Comparison of ENCODE assay signal across 26 cellular contexts in the genomic region with DNA sequence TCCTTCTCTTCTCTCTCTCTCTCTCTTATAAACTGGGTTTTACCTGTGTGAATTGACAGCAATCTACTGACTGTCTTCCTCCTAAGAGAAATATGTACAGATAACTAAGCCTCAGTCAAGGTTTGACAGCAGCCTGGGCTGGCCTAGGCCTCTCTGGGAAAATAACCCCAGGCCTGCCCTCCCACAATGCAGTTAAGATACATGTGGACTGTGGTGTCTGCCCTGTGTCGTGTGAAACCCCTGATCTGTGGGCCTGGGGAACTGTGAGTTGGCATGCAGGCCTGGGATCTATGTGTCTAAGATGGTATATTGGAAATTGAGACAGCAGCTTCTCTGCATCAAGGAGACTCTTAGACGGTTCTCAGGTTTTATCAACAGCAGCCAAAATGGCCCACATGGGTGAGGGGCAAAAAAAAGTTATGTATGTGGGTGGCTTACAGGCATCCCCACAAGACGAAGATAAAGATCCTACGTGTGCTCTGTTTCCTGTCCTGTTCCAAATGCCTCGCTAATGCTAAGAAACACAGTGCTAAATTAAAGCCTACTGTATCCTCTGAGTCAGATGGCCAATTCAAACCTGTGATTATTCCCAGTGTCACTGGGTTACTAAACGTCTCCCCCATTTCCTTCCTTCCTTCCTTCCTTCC. TPM values are rescaled to one million over a fixed set of nuclear protein-coding genes. Genes with fewer than 3 reads are reported as not detected.
"Had no signal": no experiment of that assay in that cellular context is flagged by ENCODE, and none has a peak within 500 bp of the region (broad histone marks: within the 10 kb centered on the region; RNA-seq: fewer than 3 reads in every experiment).

No MANE protein-coding gene starts in this region.

- H3K9me3 ChIP-seq: SJSA1 had no signal

- H3K4me3 ChIP-seq: SJSA1 had no signal

- ATAC-seq: activated T-helper 17 cell treated with anti-CD3 and anti-CD28 coated beads, Interleukin-2, amount 50 U/mL, for 72 hours; T-cell had no signal

- H3K36me3 ChIP-seq: brain microvascular endothelial cell, SJSA1 had no signal

- H3K27ac ChIP-seq: brain microvascular endothelial cell, SJSA1, VCaP had no signal

- H3K27me3 ChIP-seq: brain microvascular endothelial cell had no signal

- DNase-seq: activated CD4-positive, alpha-beta memory T cell treated with anti-CD3 and anti-CD28 coated beads, Interleukin-2, amount 10 ng/mL, durations not matched to agents 7 days and 5 days; activated CD4-positive, alpha-beta T cell treated with anti-CD3 and anti-CD28 coated beads, Interleukin-2, amount 50 U/mL, for 1 hour; activated CD4-positive, CD25-positive, alpha-beta regulatory T cell; activated gamma-delta T cell; activated naive CD4-positive, alpha-beta T cell treated with anti-CD3 and anti-CD28 coated beads for 36 hours; activated T-cell treated with anti-CD3 and anti-CD28 coated beads for 4 hours; activated T-cell treated with anti-CD3 and anti-CD28 coated beads, Interleukin-2, amount 50 U/mL, for 48 hours; amygdala; brain microvascular endothelial cell; cerebellar nuclear complex; Karpas-422; NCI-H1105 treated with DMSO at 0.1 percent for 48 hours; NCI-H1436 treated with DMSO at 0.1 percent for 48 hours; NCI-H187; NCI-H2081 treated with DMSO at 0.1 percent for 48 hours; NCI-H446; NCI-H524; SHP77; T-cell; T-helper 2 cell; T1000 had no signal

- H3K4me1 ChIP-seq: SJSA1 had no signal

RNA-seq across cellular contexts. Expression of gene LRFN2, which starts 19.0 kb away (rescaled TPM):
- total RNA-seq: activated CD8-positive, alpha-beta memory T cell treated with anti-CD3 and anti-CD28 coated beads for 36 hours; activated naive CD4-positive, alpha-beta T cell treated with anti-CD3 and anti-CD28 coated beads for 36 hours; cardiac septum; SJSA1 had no signal
